8 cellular contexts compared by ENCODE assay signal in the genomic region with DNA sequence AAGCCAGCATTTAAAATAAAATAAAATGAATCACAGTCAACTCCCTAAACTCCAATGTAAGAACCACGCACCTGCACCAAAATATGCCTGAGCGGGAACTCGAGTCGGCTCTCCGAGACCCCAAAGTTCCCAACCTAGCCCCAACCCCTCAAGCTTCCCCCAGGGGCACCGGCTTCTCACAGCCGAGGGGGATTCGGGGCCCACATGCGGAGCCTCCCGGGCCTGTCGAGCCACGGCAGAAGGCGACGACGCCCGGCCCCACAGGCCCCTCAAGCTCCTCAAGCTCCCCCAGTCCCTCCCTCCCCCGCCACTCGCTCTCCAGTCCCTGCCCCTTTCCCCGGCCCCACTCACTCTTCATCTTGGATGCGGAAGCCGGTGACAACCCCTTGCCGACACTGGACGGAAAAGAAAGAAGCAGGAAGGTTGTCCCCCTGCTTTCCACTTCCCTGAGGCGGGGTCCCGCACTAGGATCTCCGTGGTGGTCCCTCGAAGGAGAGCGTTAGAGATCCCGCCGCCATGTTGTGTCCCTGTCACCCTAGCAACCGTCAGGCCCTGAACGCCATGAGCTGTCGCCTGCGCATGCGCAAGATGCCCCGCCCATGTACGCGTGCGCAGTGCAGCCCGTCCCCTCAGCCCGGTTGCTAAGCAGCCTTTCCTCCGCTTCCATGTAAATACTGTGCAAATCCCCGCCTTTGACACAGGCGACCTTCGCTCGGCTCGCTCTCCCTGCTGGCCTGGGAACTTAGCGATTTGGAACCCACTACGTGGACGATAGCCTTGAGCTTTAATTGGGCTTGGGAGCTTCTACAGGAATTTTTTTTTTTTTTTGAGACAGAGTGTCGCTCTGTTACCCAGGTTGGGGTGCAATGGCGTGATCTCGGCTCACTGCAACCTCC. TPM values are rescaled to one million over a fixed set of nuclear protein-coding genes. Genes with fewer than 3 reads are reported as not detected.
DNase-seq lines count a peak whose midpoint lies in the region; ATAC-seq and TF ChIP-seq lines count a peak whose summit lies in the region.

A gene with protein sequence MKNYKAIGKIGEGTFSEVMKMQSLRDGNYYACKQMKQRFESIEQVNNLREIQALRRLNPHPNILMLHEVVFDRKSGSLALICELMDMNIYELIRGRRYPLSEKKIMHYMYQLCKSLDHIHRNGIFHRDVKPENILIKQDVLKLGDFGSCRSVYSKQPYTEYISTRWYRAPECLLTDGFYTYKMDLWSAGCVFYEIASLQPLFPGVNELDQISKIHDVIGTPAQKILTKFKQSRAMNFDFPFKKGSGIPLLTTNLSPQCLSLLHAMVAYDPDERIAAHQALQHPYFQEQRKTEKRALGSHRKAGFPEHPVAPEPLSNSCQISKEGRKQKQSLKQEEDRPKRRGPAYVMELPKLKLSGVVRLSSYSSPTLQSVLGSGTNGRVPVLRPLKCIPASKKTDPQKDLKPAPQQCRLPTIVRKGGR (minus strand): TSS at position 554 of the 896 bp plus-strand sequence. CDS start 196 bp downstream, at position 358.

- no peaks in the 10 kb centered on the region for H3F3A ChIP-seq in smooth muscle cell (ENCODE audit: low read depth)

- DNase-seq in AG04450 (ENCODE audit: low read depth, low spot score) (peak; percentile 92), NCI-H226 (peak; percentile 93), activated B cell treated with CpG ODN at 0.5 μM for 24 hours (peak; percentile 99), cardiac fibroblast (ENCODE audit: low read depth in 2 of 2) (peak; percentile 98 to 99), immature natural killer cell (peak; percentile 99), smooth muscle cell (lab: John Stamatoyannopoulos, UW; ENCODE audit: unreplicated experiment) (peak; percentile 97)

- H3K36me3 ChIP-seq in smooth muscle cell (ENCODE audit: low read depth), result no peaks in the 10 kb centered on the region

- H2AFZ ChIP-seq in smooth muscle cell (ENCODE audit: low read depth), result peak within 1 kb of the TSS; percentile 92

- in situ Hi-C loops in GM18951 (cut with MboI; ENCODE audit: low sequenced_read_pairs, unreplicated experiment), result loop anchor here (25.0 kb wide), 1 partner anchor 543 kb away; a partner anchor contains a TSS

- peaks cover 3% of the 10 kb centered on the region for H3K79me2 ChIP-seq in smooth muscle cell (ENCODE audit: low read depth)

- no peaks in the 10 kb centered on the region for H4K20me1 ChIP-seq in smooth muscle cell (ENCODE audit: low read depth)

- H3K27ac Mint-ChIP-seq in activated B cell treated with CpG ODN at 0.5 μM for 24 hours, result peak within 1 kb of the TSS; percentile 95
- H3K27ac Mint-ChIP-seq in immature natural killer cell, result peak within 1 kb of the TSS; percentile 86 to 98 (median 93)

- H3K27me3 Mint-ChIP-seq in activated B cell treated with CpG ODN at 0.5 μM for 24 hours, result peaks cover 4% of the 10 kb centered on the region
- peaks cover 5 to 23% (median 6%) of the 10 kb centered on the region in 3 donors for H3K27me3 Mint-ChIP-seq in immature natural killer cell (ENCODE audit: low read depth in 3 of 3)

- peak; percentile 92 for ATAC-seq in HG03196 (IDR thresholded peaks at IDR 0.05; ENCODE audit: unreplicated experiment)
- peak; percentile 88 for ATAC-seq in activated B cell treated with CpG ODN at 0.5 μM for 24 hours (ENCODE audit: low read depth)

- no peaks in the 10 kb centered on the region for H3K9me3 Mint-ChIP-seq in activated B cell treated with CpG ODN at 0.5 μM for 24 hours
- H3K9me3 Mint-ChIP-seq in immature natural killer cell, result no peaks in the 10 kb centered on the region

- POLR2A ChIA-PET in AG04450 (lab: Yijun Ruan, JAX), result interaction anchor here (0.7 to 1.0 kb wide), 2 partner anchors 9 to 258 kb away, joined by 3 to 5 read pairs; no protein-coding TSS in a partner anchor
- POLR2A ChIA-PET in activated B cell treated with CpG ODN at 0.5 μM for 24 hours (lab: Charles Lee), result interaction anchor here (0.7 to 3.0 kb wide), 5 partner anchors 11 to 165 kb away, joined by 3 to 26 read pairs (median 5); a partner anchor contains a TSS

- peak; percentile 23 for TF ChIP-seq POLR2A in GM18951 (IDR thresholded peaks at IDR 0.05; ENCODE audit: extremely low read depth, insufficient read depth, insufficient read length)

- intact Hi-C loops in activated B cell treated with CpG ODN at 0.5 μM for 24 hours (cut with micrococcal nuclease), result loop anchor here (1.0 to 2.0 kb wide), 4 partner anchors 9 to 166 kb away; a partner anchor contains a TSS

- H3K4me3 ChIP-seq in AG04450 (ENCODE audit: low read depth, low read length), result peak within 1 kb of the TSS; percentile 95
- peak within 1 kb of the TSS; percentile 73 to 83 for H3K4me3 ChIP-seq in cardiac fibroblast (replicated peaks in 1 of 2; ENCODE audit: low read depth in 2 of 2, low read length in 2 of 2)
- peak within 1 kb of the TSS; percentile 76 for H3K4me3 ChIP-seq in smooth muscle cell

- 3% methylated on average over 47 of the region's 53 CpGs for WGBS in smooth muscle cell (ENCODE audit: low lambda C conversion rate)

- H3K27ac ChIP-seq in AG04450 (ENCODE audit: low read depth, low read length) (peak within 1 kb of the TSS; percentile 52), smooth muscle cell (ENCODE audit: low read depth) (peak within 1 kb of the TSS; percentile 83)

- H3K36me3 Mint-ChIP-seq in activated B cell treated with CpG ODN at 0.5 μM for 24 hours (ENCODE audit: low read depth) (peaks cover 4% of the 10 kb centered on the region), immature natural killer cell (no peaks in the 10 kb centered on the region)

- H3K4me3 Mint-ChIP-seq in activated B cell treated with CpG ODN at 0.5 μM for 24 hours, result peak within 1 kb of the TSS; percentile 96
- H3K4me3 Mint-ChIP-seq in immature natural killer cell, result peak within 1 kb of the TSS; percentile 88 to 98 (median 96)

- no peaks in the 10 kb centered on the region; the same call in 1 of the 2 replicates for H3K9me3 ChIP-seq in AG04450 (ENCODE audit: control insufficient read depth, insufficient read depth, low read length)
- no peaks in the 10 kb centered on the region for H3K9me3 ChIP-seq in smooth muscle cell (replicated peaks; ENCODE audit: low read depth)

- H3K9ac ChIP-seq in smooth muscle cell (ENCODE audit: low read depth), result peak within 1 kb of the TSS; percentile 97

- H3K4me1 Mint-ChIP-seq in activated B cell treated with CpG ODN at 0.5 μM for 24 hours (peaks cover 9% of the 10 kb centered on the region), immature natural killer cell (peaks cover 9 to 18% of the 10 kb centered on the region in 2 donors)

- CTCF ChIA-PET in AG04450 (lab: Charles Lee), result interaction anchor here (0.7 to 2.0 kb wide), 5 partner anchors 10 to 344 kb away, joined by 4 to 16 read pairs (median 8); no protein-coding TSS in a partner anchor
- CTCF ChIA-PET in activated B cell treated with CpG ODN at 0.5 μM for 24 hours (lab: Charles Lee), result interaction anchor here (1.4 to 2.5 kb wide), 2 partner anchors 9 to 12 kb away, joined by 7 to 20 read pairs; no protein-coding TSS in a partner anchor

- H3K4me1 ChIP-seq in smooth muscle cell (ENCODE audit: low read depth), result peaks cover 6% of the 10 kb centered on the region

- H3K27me3 ChIP-seq in AG04450 (ENCODE audit: control insufficient read depth, insufficient read depth, low read length), result no peaks in the 10 kb centered on the region
- no peaks in the 10 kb centered on the region for H3K27me3 ChIP-seq in smooth muscle cell (ENCODE audit: low read depth)

- H3K4me2 ChIP-seq in smooth muscle cell, result peak within 1 kb of the TSS; percentile 93

- TF ChIP-seq CTCF in AG04450 (IDR thresholded peaks at IDR 0.05; ENCODE audit: low read depth, low read length), result no peak
- TF ChIP-seq CTCF in activated B cell treated with CpG ODN at 0.5 μM for 24 hours (IDR thresholded peaks at IDR 0.05), result no peak
- no peak for TF ChIP-seq CTCF in cardiac fibroblast (IDR thresholded peaks at IDR 0.05; ENCODE audit: low read depth, low read length)
- TF ChIP-seq CTCF in smooth muscle cell (IDR thresholded peaks at IDR 0.05; ENCODE audit: borderline replicate concordance, insufficient read depth, poor library complexity, severe bottlenecking), result no peak

RNA-seq across cellular contexts. Expression of the gene that starts here (rescaled TPM):
- polyA plus RNA-seq in AG04450 (2011; rRNA removed) (12.6 and 14.8 TPM in 2 replicates), immature natural killer cell (1 to 10 TPM; 1.8 to 4.9 (median 3.2) TPM), smooth muscle cell (6.4 and 9.0 TPM in 2 replicates)
- 14.8 TPM in 2 replicates for polyA minus RNA-seq in AG04450 (2011; rRNA and poly(A)+ RNA removed)
- total RNA-seq in activated B cell treated with CpG ODN at 0.5 μM for 24 hours (1.8 and 3.1 TPM in 2 replicates), smooth muscle cell (4.7 and 8.2 TPM in 2 replicates)

Comparison
In these comparisons a context has a peak if more than half of its experiments do, and no peak if none do; other contexts are left out.
1. Peak in every context shown above with its lines: DNase-seq, ATAC-seq, H3K4me3 ChIP-seq and H3K27ac ChIP-seq.